ENCODE assay signal across 1 cellular context in the genomic region with DNA sequence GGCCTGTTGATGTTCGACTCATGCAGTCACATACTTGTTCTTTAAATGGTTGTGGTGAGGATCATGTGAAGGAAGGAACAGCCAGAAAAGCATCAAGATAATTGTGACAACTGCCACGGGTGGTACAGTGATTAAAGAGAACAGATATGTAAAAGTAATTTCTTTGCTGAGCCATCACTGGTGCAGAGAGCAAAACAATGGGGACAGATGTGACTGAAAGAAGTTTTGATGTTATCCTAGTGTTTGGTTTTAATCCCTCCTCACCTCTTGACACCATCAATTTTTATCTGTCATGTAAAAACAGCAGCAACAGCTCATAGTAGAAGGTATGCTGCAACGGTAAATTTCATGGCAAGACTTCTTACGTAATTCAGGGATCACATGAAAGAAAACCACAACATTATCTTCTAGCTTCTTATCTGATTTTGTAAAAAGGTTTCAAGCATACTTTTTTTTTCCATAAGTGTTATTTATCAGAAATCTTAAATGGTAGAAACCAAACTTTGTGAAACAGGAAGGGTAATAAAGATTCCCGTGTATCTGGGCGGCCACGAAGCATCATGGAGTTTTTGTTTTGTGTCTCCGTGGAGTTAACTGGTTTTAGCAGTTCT.
TF ChIP-seq lines count a peak whose summit lies in the region.

No MANE protein-coding gene starts in this region.

TF ChIP-seq in K562, 482 proteins besides CTCF, POLR2A, EP300 and RAD21 (continued from another document and continues in another):
- TF ChIP-seq TEAD4 (IDR thresholded peaks at IDR 0.05; ENCODE audit: low read length): peak; percentile 45; the same call in 1 of the 2 replicates
- TF ChIP-seq TEAD4 (CRISPR knock-in tag; IDR thresholded peaks at IDR 0.05; ENCODE audit: borderline replicate concordance): no peak
- TF ChIP-seq BDP1 (IDR thresholded peaks at IDR 0.05; ENCODE audit: insufficient read depth, insufficient read length): no peak
- TF ChIP-seq, protein P1, sequence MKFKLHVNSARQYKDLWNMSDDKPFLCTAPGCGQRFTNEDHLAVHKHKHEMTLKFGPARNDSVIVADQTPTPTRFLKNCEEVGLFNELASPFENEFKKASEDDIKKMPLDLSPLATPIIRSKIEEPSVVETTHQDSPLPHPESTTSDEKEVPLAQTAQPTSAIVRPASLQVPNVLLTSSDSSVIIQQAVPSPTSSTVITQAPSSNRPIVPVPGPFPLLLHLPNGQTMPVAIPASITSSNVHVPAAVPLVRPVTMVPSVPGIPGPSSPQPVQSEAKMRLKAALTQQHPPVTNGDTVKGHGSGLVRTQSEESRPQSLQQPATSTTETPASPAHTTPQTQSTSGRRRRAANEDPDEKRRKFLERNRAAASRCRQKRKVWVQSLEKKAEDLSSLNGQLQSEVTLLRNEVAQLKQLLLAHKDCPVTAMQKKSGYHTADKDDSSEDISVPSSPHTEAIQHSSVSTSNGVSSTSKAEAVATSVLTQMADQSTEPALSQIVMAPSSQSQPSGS (CRISPR knock-in tag; IDR thresholded peaks at IDR 0.05): no peak
- no peak for TF ChIP-seq ZNF75A (CRISPR knock-in tag; IDR thresholded peaks at IDR 0.05)
- TF ChIP-seq ARID1B (IDR thresholded peaks at IDR 0.05): peak; percentile 46; the same call in 1 of the 2 replicates
- peak; percentile 89 for TF ChIP-seq CEBPB (tag; IDR thresholded peaks at IDR 0.05)
- TF ChIP-seq RAD51 (IDR thresholded peaks at IDR 0.05; ENCODE audit: borderline replicate concordance, low read depth): no peak
- TF ChIP-seq ZKSCAN8 (CRISPR knock-in tag; IDR thresholded peaks at IDR 0.05): no peak
- TF ChIP-seq PPARD (CRISPR knock-in tag; IDR thresholded peaks at IDR 0.05): no peak
- peak; percentile 31 for TF ChIP-seq CBFA2T3 (IDR thresholded peaks at IDR 0.05)
- no peak for TF ChIP-seq ZNF57 (CRISPR knock-in tag; IDR thresholded peaks at IDR 0.05)
- TF ChIP-seq, protein P2, sequence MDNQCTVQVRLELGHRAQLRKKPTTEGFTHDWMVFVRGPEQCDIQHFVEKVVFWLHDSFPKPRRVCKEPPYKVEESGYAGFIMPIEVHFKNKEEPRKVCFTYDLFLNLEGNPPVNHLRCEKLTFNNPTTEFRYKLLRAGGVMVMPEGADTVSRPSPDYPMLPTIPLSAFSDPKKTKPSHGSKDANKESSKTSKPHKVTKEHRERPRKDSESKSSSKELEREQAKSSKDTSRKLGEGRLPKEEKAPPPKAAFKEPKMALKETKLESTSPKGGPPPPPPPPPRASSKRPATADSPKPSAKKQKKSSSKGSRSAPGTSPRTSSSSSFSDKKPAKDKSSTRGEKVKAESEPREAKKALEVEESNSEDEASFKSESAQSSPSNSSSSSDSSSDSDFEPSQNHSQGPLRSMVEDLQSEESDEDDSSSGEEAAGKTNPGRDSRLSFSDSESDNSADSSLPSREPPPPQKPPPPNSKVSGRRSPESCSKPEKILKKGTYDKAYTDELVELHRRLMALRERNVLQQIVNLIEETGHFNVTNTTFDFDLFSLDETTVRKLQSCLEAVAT (IDR thresholded peaks at IDR 0.05): no peak
- TF ChIP-seq SRSF1 (IDR thresholded peaks at IDR 0.05; ENCODE audit: low read depth, low read length): no peak
- no peak for TF ChIP-seq XRCC3 (IDR thresholded peaks at IDR 0.05)
- TF ChIP-seq, protein P3, sequence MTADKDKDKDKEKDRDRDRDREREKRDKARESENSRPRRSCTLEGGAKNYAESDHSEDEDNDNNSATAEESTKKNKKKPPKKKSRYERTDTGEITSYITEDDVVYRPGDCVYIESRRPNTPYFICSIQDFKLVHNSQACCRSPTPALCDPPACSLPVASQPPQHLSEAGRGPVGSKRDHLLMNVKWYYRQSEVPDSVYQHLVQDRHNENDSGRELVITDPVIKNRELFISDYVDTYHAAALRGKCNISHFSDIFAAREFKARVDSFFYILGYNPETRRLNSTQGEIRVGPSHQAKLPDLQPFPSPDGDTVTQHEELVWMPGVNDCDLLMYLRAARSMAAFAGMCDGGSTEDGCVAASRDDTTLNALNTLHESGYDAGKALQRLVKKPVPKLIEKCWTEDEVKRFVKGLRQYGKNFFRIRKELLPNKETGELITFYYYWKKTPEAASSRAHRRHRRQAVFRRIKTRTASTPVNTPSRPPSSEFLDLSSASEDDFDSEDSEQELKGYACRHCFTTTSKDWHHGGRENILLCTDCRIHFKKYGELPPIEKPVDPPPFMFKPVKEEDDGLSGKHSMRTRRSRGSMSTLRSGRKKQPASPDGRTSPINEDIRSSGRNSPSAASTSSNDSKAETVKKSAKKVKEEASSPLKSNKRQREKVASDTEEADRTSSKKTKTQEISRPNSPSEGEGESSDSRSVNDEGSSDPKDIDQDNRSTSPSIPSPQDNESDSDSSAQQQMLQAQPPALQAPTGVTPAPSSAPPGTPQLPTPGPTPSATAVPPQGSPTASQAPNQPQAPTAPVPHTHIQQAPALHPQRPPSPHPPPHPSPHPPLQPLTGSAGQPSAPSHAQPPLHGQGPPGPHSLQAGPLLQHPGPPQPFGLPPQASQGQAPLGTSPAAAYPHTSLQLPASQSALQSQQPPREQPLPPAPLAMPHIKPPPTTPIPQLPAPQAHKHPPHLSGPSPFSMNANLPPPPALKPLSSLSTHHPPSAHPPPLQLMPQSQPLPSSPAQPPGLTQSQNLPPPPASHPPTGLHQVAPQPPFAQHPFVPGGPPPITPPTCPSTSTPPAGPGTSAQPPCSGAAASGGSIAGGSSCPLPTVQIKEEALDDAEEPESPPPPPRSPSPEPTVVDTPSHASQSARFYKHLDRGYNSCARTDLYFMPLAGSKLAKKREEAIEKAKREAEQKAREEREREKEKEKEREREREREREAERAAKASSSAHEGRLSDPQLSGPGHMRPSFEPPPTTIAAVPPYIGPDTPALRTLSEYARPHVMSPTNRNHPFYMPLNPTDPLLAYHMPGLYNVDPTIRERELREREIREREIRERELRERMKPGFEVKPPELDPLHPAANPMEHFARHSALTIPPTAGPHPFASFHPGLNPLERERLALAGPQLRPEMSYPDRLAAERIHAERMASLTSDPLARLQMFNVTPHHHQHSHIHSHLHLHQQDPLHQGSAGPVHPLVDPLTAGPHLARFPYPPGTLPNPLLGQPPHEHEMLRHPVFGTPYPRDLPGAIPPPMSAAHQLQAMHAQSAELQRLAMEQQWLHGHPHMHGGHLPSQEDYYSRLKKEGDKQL (CRISPR knock-in tag; IDR thresholded peaks at IDR 0.05; ENCODE audit: borderline replicate concordance): no peak
- no peak for TF ChIP-seq L3MBTL2 (IDR thresholded peaks at IDR 0.05)
- peak; percentile 93 for TF ChIP-seq SOX6 (IDR thresholded peaks at IDR 0.05)
- TF ChIP-seq, protein P4, sequence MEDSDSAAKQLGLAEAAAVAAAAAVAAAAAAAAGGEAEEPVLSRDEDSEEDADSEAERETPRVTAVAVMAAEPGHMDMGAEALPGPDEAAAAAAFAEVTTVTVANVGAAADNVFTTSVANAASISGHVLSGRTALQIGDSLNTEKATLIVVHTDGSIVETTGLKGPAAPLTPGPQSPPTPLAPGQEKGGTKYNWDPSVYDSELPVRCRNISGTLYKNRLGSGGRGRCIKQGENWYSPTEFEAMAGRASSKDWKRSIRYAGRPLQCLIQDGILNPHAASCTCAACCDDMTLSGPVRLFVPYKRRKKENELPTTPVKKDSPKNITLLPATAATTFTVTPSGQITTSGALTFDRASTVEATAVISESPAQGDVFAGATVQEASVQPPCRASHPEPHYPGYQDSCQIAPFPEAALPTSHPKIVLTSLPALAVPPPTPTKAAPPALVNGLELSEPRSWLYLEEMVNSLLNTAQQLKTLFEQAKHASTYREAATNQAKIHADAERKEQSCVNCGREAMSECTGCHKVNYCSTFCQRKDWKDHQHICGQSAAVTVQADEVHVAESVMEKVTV (CRISPR knock-in tag; IDR thresholded peaks at IDR 0.05): no peak
- TF ChIP-seq, protein P5, sequence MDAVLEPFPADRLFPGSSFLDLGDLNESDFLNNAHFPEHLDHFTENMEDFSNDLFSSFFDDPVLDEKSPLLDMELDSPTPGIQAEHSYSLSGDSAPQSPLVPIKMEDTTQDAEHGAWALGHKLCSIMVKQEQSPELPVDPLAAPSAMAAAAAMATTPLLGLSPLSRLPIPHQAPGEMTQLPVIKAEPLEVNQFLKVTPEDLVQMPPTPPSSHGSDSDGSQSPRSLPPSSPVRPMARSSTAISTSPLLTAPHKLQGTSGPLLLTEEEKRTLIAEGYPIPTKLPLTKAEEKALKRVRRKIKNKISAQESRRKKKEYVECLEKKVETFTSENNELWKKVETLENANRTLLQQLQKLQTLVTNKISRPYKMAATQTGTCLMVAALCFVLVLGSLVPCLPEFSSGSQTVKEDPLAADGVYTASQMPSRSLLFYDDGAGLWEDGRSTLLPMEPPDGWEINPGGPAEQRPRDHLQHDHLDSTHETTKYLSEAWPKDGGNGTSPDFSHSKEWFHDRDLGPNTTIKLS (IDR thresholded peaks at IDR 0.05; ENCODE audit: borderline replicate concordance, low read depth): no peak
- TF ChIP-seq ZNF217 (CRISPR knock-in tag; IDR thresholded peaks at IDR 0.05): no peak
- no peak for TF ChIP-seq KLF1 (tag; IDR thresholded peaks at IDR 0.05)
- TF ChIP-seq JUND (IDR thresholded peaks at IDR 0.05; ENCODE audit: borderline replicate concordance, low read depth, low read length): no peak
- TF ChIP-seq JUND (tag; IDR thresholded peaks at IDR 0.05; ENCODE audit: borderline replicate concordance, low read depth, low read length): no peak; the same call in 2 of the 3 replicates
- no peak for TF ChIP-seq ZNF354B (CRISPR knock-in tag; IDR thresholded peaks at IDR 0.05)
- peak; percentile 48 for TF ChIP-seq CCNT2 (IDR thresholded peaks at IDR 0.05; ENCODE audit: borderline replicate concordance, extremely low read depth, insufficient read length, low read depth, low read length)
- no peak for TF ChIP-seq YY1 (IDR thresholded peaks at IDR 0.05; ENCODE audit: borderline replicate concordance in 1 of 3, control insufficient read depth in 1 of 3, extremely low read depth in 1 of 3, insufficient read depth in 3 of 3, insufficient read length in 1 of 3, insufficient replicate concordance in 2 of 3, low read depth in 1 of 3, low read length in 2 of 3)
- TF ChIP-seq TBP (optimal IDR thresholded peaks at IDR 0.05; ENCODE audit: low read depth, low read length): no peak
- TF ChIP-seq, protein P6, sequence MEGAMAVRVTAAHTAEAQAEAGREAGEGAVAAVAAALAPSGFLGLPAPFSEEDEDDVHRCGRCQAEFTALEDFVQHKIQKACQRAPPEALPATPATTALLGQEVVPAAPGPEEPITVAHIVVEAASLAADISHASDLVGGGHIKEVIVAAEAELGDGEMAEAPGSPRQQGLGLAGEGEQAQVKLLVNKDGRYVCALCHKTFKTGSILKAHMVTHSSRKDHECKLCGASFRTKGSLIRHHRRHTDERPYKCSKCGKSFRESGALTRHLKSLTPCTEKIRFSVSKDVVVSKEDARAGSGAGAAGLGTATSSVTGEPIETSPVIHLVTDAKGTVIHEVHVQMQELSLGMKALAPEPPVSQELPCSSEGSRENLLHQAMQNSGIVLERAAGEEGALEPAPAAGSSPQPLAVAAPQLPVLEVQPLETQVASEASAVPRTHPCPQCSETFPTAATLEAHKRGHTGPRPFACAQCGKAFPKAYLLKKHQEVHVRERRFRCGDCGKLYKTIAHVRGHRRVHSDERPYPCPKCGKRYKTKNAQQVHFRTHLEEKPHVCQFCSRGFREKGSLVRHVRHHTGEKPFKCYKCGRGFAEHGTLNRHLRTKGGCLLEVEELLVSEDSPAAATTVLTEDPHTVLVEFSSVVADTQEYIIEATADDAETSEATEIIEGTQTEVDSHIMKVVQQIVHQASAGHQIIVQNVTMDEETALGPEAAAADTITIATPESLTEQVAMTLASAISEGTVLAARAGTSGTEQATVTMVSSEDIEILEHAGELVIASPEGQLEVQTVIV (CRISPR knock-in tag; IDR thresholded peaks at IDR 0.05; ENCODE audit: borderline replicate concordance): no peak
- no peak for TF ChIP-seq CBX1 (IDR thresholded peaks at IDR 0.05; ENCODE audit: low read depth)
- TF ChIP-seq, protein P7, sequence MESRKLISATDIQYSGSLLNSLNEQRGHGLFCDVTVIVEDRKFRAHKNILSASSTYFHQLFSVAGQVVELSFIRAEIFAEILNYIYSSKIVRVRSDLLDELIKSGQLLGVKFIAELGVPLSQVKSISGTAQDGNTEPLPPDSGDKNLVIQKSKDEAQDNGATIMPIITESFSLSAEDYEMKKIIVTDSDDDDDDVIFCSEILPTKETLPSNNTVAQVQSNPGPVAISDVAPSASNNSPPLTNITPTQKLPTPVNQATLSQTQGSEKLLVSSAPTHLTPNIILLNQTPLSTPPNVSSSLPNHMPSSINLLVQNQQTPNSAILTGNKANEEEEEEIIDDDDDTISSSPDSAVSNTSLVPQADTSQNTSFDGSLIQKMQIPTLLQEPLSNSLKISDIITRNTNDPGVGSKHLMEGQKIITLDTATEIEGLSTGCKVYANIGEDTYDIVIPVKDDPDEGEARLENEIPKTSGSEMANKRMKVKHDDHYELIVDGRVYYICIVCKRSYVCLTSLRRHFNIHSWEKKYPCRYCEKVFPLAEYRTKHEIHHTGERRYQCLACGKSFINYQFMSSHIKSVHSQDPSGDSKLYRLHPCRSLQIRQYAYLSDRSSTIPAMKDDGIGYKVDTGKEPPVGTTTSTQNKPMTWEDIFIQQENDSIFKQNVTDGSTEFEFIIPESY (CRISPR knock-in tag; IDR thresholded peaks at IDR 0.05): no peak
- TF ChIP-seq, protein P8, sequence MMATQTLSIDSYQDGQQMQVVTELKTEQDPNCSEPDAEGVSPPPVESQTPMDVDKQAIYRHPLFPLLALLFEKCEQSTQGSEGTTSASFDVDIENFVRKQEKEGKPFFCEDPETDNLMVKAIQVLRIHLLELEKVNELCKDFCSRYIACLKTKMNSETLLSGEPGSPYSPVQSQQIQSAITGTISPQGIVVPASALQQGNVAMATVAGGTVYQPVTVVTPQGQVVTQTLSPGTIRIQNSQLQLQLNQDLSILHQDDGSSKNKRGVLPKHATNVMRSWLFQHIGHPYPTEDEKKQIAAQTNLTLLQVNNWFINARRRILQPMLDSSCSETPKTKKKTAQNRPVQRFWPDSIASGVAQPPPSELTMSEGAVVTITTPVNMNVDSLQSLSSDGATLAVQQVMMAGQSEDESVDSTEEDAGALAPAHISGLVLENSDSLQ (IDR thresholded peaks at IDR 0.05): peak; percentile 59; the same call in 1 of the 2 replicates
- TF ChIP-seq SRF (CRISPR knock-in tag; IDR thresholded peaks at IDR 0.05): no peak
- TF ChIP-seq FOSL1 (tag; conservative IDR thresholded peaks at IDR 0.05): peak; percentile 70
- no peak for TF ChIP-seq TARDBP (IDR thresholded peaks at IDR 0.05)
- no peak for TF ChIP-seq PTTG1 (tag; IDR thresholded peaks at IDR 0.05; ENCODE audit: low read depth)
- TF ChIP-seq KDM1A (IDR thresholded peaks at IDR 0.05): no peak
- TF ChIP-seq NCOA1 (IDR thresholded peaks at IDR 0.05; ENCODE audit: low read depth): no peak
- TF ChIP-seq, protein P9, sequence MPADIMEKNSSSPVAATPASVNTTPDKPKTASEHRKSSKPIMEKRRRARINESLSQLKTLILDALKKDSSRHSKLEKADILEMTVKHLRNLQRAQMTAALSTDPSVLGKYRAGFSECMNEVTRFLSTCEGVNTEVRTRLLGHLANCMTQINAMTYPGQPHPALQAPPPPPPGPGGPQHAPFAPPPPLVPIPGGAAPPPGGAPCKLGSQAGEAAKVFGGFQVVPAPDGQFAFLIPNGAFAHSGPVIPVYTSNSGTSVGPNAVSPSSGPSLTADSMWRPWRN (IDR thresholded peaks at IDR 0.05; ENCODE audit: low read depth): peak; percentile 80
- TF ChIP-seq PURB (CRISPR knock-in tag; IDR thresholded peaks at IDR 0.05; ENCODE audit: low read depth): no peak
- peak in 1 of 2 experiments; percentile 15; a peak in 1 of 4 replicates for TF ChIP-seq RCOR1 (IDR thresholded peaks at IDR 0.05; ENCODE audit: borderline replicate concordance in 1 of 2, low read depth in 2 of 2, low read length in 2 of 2)
